In the genomic region with DNA sequence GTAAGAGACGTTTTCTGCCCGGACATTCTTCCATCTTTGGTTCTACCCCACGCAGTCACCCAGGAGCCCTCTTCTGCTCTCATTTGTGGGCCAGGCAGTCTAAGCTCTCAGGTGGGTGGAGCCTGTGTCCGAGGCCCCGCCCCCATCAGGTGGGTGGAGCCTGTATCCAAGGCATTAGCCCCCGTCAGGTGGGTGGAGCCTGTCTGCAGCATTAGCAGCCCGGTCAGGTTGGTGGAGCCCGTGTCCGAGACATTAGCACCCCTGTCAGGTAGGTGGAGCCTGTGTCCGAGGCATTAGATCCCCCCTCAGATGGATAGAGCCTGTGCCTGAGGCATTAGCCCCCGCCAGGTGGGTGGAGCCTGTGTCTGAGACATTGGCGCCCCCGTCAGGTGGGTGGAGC, we compare ENCODE assay signal across 11 cellular contexts. TPM values are rescaled to one million over a fixed set of nuclear protein-coding genes. Genes with fewer than 3 reads are reported as not detected.
DNase-seq lines count a peak whose midpoint lies in the region; ATAC-seq lines count a peak whose summit lies in the region.
"Had no signal": no experiment of that assay in that cellular context is flagged by ENCODE, and none has a peak within 500 bp of the region (broad histone marks: within the 10 kb centered on the region; RNA-seq: fewer than 3 reads in every experiment).

No MANE protein-coding gene starts in this region.

- peak overlapping the region; percentile 5; the same call in 1 of the 2 replicates for H3K4me3 ChIP-seq in HUES6 (ENCODE audit: low read depth, low read length)
- H3K4me3 ChIP-seq: transverse colon had no signal

- peaks cover 22 to 50% (median 42%) of the 10 kb centered on the region in 3 donors for H3K27me3 Mint-ChIP-seq in immature natural killer cell (ENCODE audit: low read depth in 3 of 3)

- no peak overlapping the region for H3K27ac ChIP-seq in HUES6 (ENCODE audit: low read depth, low read length)
- H3K27ac ChIP-seq: transverse colon had no signal

- peak overlapping the region in 4 of 6 donors; percentile 40 to 67 (median 56) for H3K27ac Mint-ChIP-seq in immature natural killer cell

- no peak overlapping the region for H3K4me3 Mint-ChIP-seq in immature natural killer cell

- peaks cover 0 to 4% (median 0%) of the 10 kb centered on the region in 6 donors for H3K9me3 Mint-ChIP-seq in immature natural killer cell

- H3K36me3 ChIP-seq in HUES6 (ENCODE audit: control insufficient read depth, insufficient read depth, low read length) = peaks cover 15% of the 10 kb centered on the region
- H3K36me3 ChIP-seq: transverse colon had no signal

- ATAC-seq in HG03565 (IDR thresholded peaks at IDR 0.05; ENCODE audit: unreplicated experiment) (no peak), GM21367 (IDR thresholded peaks at IDR 0.05; ENCODE audit: unreplicated experiment) (no peak)

- no peaks in the 10 kb centered on the region for H3K27me3 ChIP-seq in HUES6 (ENCODE audit: control insufficient read depth, insufficient read depth, low read length)
- H3K27me3 ChIP-seq: transverse colon had no signal

- peak; percentile 35 for DNase-seq in AG08395 (ENCODE audit: low spot score)
- peak; percentile 20 to 31 for DNase-seq in activated CD4-positive, alpha-beta T cell treated with anti-CD3 and anti-CD28 coated beads, Interleukin-2, amount 50 U/mL, for 4 hours
- peak; percentile 34 to 38 (median 36) for DNase-seq in immature natural killer cell
- DNase-seq in Ammon's horn (ENCODE audit: low spot score) = no peak
- no peak for DNase-seq in OCI-M2 (lab: John Stamatoyannopoulos, UW; ENCODE audit: unreplicated experiment)
- DNase-seq: glutamatergic neuron, SIG-M5, transverse colon had no signal

- no peaks in the 10 kb centered on the region for H3K9me3 ChIP-seq in HUES6 (ENCODE audit: control insufficient read depth, insufficient read depth, low read depth, low read length)
- H3K9me3 ChIP-seq: transverse colon had no signal

- H3K9ac ChIP-seq in HUES6 (ENCODE audit: low read length) = no peak overlapping the region

- peaks cover 7 to 8% of the 10 kb centered on the region in 2 donors for H3K4me1 Mint-ChIP-seq in immature natural killer cell

- peaks cover 0 to 31% (median 5%) of the 10 kb centered on the region in 3 donors for H3K36me3 Mint-ChIP-seq in immature natural killer cell

- peaks cover 3% of the 10 kb centered on the region; the same call in 1 of the 2 replicates for H3K4me1 ChIP-seq in HUES6 (ENCODE audit: control insufficient read depth, insufficient read depth, low read length)

RNA-seq across cellular contexts. Expression of a gene that starts 45.5 kb away (rescaled TPM):
- 1 to 10 TPM in 1 of 3 donors, under 1 TPM in 1, not detected in 1; 0.07 to 1.1 TPM for polyA plus RNA-seq in immature natural killer cell

Comparison
In these comparisons a context has a peak if more than half of its experiments do, and no peak if none do; other contexts are left out.
1. DNase-seq: peak in AG08395 (single experiment), activated CD4-positive, alpha-beta T cell treated with anti-CD3 and anti-CD28 coated beads, Interleukin-2, amount 50 U/mL, for 4 hours (2 of 2) and immature natural killer cell (3 of 3); none in Ammon's horn (single experiment) and OCI-M2 (single experiment).